ENCODE assay signal across 18 cellular contexts in genomic region chr22:48242461-48242864, GRCh38.
DNase-seq lines count a peak whose midpoint lies in the region; ATAC-seq and TF ChIP-seq lines count a peak whose summit lies in the region.
"Had no signal": no experiment of that assay in that cellular context is flagged by ENCODE, and none has a peak within 500 bp of the region (broad histone marks: within the 10 kb centered on the region; RNA-seq: fewer than 3 reads in every experiment).

No MANE protein-coding gene starts in this region.

- no peak overlapping the region for H3K9ac ChIP-seq in H9 (ENCODE audit: extremely low read depth, insufficient read length, low read length)
- no peak overlapping the region for H3K9ac ChIP-seq in colonic mucosa (ENCODE audit: low read depth in 2 of 2, low read length in 2 of 2)

- H2BK20ac ChIP-seq in H9 (ENCODE audit: low read depth, low read length, poor library complexity, severe bottlenecking), result no peak overlapping the region

- H3K4me3 ChIP-seq in colonic mucosa, result no peak overlapping the region
- H3K4me3 ChIP-seq: GM12878 had no signal

- H2BK120ac ChIP-seq in H9 (ENCODE audit: low read depth, low read length, poor library complexity, severe bottlenecking), result no peak overlapping the region

- no peaks in the 10 kb centered on the region for H3K23me2 ChIP-seq in H9 (ENCODE audit: insufficient read length, low read depth, low read length, poor library complexity, severe bottlenecking)

- DNase-seq in H9 (peak; percentile 10), colonic mucosa (peak; percentile 12), mesenteric fat pad (ENCODE audit: low spot score) (peak; percentile 72), type B pancreatic cell (ENCODE audit: extremely low spot score, unreplicated experiment) (peak; percentile 55), NCI-H2196 treated with DMSO at 0.1 percent for 48 hours (lab: John Stamatoyannopoulos, UW; ENCODE audit: unreplicated experiment) (no peak), NCI-H2107 treated with DMSO at 0.1 percent for 48 hours (lab: John Stamatoyannopoulos, UW; ENCODE audit: unreplicated experiment) (no peak)
- DNase-seq: C1 segment of cervical spinal cord, KG1, NCI-H1092 treated with DMSO at 0.1 percent for 48 hours, NCI-H146, NCI-H2029, NCI-H2171, NCI-H446, NCI-H526, OCI-M1 had no signal

- H3K4me1 Mint-ChIP-seq in H9, result peaks cover 22% of the 10 kb centered on the region in 2 experiments
- peaks cover 18% of the 10 kb centered on the region for H3K4me1 Mint-ChIP-seq in type B pancreatic cell (ENCODE audit: unreplicated experiment)

- H3K4me1 ChIP-seq in H9 (ENCODE audit: insufficient read depth, low read length), result no peaks in the 10 kb centered on the region; the same call in 1 of the 2 replicates
- no peaks in the 10 kb centered on the region for H3K4me1 ChIP-seq in colonic mucosa

- H3K27ac ChIP-seq in H9 (ENCODE audit: insufficient read length, low read depth, low read length) (no peak overlapping the region), colonic mucosa (no peak overlapping the region)

- WGBS in H9 (ENCODE audit: extremely low coverage, insufficient read length, low lambda C conversion rate), result no CpG with 5 or more reads among the region's 7 CpGs

- H3K9me3 Mint-ChIP-seq in H9, result no peaks in the 10 kb centered on the region; a peak in 3 of 5 replicates
- no peaks in the 10 kb centered on the region for H3K9me3 Mint-ChIP-seq in type B pancreatic cell
- H3K9me3 Mint-ChIP-seq: CD8-positive, alpha-beta T cell had no signal

- no peak overlapping the region for H3K27ac Mint-ChIP-seq in H9
- no peak overlapping the region for H3K27ac Mint-ChIP-seq in type B pancreatic cell
- H3K27ac Mint-ChIP-seq: CD8-positive, alpha-beta T cell had no signal

- H3K4me3 Mint-ChIP-seq in H9 (no peak overlapping the region), type B pancreatic cell (no peak overlapping the region)
- H3K4me3 Mint-ChIP-seq: CD8-positive, alpha-beta T cell had no signal

- H4K20me1 ChIP-seq in H9 (ENCODE audit: control insufficient read depth, insufficient read depth, insufficient read length), result no peaks in the 10 kb centered on the region

- H4K91ac ChIP-seq in H9 (ENCODE audit: insufficient read length, low read depth, low read length), result no peak overlapping the region

- H3K56ac ChIP-seq in H9 (ENCODE audit: insufficient read length, low read depth, low read length), result no peak overlapping the region

- H2BK12ac ChIP-seq in H9 (ENCODE audit: insufficient read length, low read depth, low read length), result no peak overlapping the region

- no peak overlapping the region for H3K18ac ChIP-seq in H9 (ENCODE audit: insufficient read length, low read depth, low read length)

- H3K36me3 ChIP-seq in colonic mucosa, result no peaks in the 10 kb centered on the region

- H3K27me3 ChIP-seq in H9 (ENCODE audit: insufficient read depth, low read length) (no peaks in the 10 kb centered on the region), colonic mucosa (no peaks in the 10 kb centered on the region)

- H2AFZ ChIP-seq in H9 (ENCODE audit: low read length), result no peak overlapping the region

- intact Hi-C loops in colonic mucosa (cut with DNase I), result no loop called here

- H3K79me1 ChIP-seq in H9 (ENCODE audit: insufficient read depth, low read depth, low read length, poor library complexity, severe bottlenecking), result no peaks in the 10 kb centered on the region

- H3K9me3 ChIP-seq in H9 (ENCODE audit: control insufficient read depth, low read depth, low read length) (no peaks in the 10 kb centered on the region), colonic mucosa (no peaks in the 10 kb centered on the region)

- no peak overlapping the region for H3K4ac ChIP-seq in H9 (ENCODE audit: low read depth, low read length)

- H2BK15ac ChIP-seq in H9 (ENCODE audit: low read depth, low read length), result no peak overlapping the region

- H3K14ac ChIP-seq in H9 (ENCODE audit: insufficient read depth, low read length), result no peak overlapping the region

- no peak overlapping the region for H3K23ac ChIP-seq in H9 (ENCODE audit: insufficient read length, low read depth, low read length)

- no peak overlapping the region for H2AK5ac ChIP-seq in H9 (ENCODE audit: insufficient read length, low read length)

- H3K36me3 Mint-ChIP-seq in H9 (ENCODE audit: insufficient read depth in 1 of 3, low read depth in 3 of 3) (no peaks in the 10 kb centered on the region; a peak in 1 of 7 replicates), type B pancreatic cell (no peaks in the 10 kb centered on the region)
- H3K36me3 Mint-ChIP-seq: CD8-positive, alpha-beta T cell had no signal

- H3K79me2 ChIP-seq in H9 (ENCODE audit: insufficient read depth, low read length), result no peaks in the 10 kb centered on the region

- H3T11ph ChIP-seq in H9 (ENCODE audit: low read length), result no peak overlapping the region

- ATAC-seq in HG02981 (IDR thresholded peaks at IDR 0.05; ENCODE audit: unreplicated experiment), result no peak
- ATAC-seq: CD8-positive, alpha-beta T cell; GM12878 had no signal

- H4K8ac ChIP-seq in H9 (replicated peaks; ENCODE audit: insufficient read length, low read depth, low read length), result no peak overlapping the region

- TF ChIP-seq CTCF in H9 (conservative IDR thresholded peaks at IDR 0.05), result no peak
- no peak for TF ChIP-seq CTCF in colonic mucosa (IDR thresholded peaks at IDR 0.05)
- no peak for TF ChIP-seq CTCF in type B pancreatic cell (conservative IDR thresholded peaks at IDR 0.05)

- no peak overlapping the region for H2BK5ac ChIP-seq in H9 (ENCODE audit: insufficient read length, low read length)

- H3K27me3 Mint-ChIP-seq in H9 (ENCODE audit: low read depth) (peaks cover 51% of the 10 kb centered on the region), type B pancreatic cell (peaks cover 44% of the 10 kb centered on the region)

- no peak overlapping the region for H3K4me2 ChIP-seq in H9 (ENCODE audit: insufficient read depth, insufficient read length, low read length)

- H4K5ac ChIP-seq in H9 (ENCODE audit: insufficient read length, low read depth, low read length), result no peak overlapping the region

Comparison
In these comparisons a context has a peak if more than half of its experiments do, and no peak if none do; other contexts are left out.
1. DNase-seq: peak in H9 (single experiment), colonic mucosa (single experiment), mesenteric fat pad (single experiment) and type B pancreatic cell (single experiment); none in NCI-H2196 treated with DMSO at 0.1 percent for 48 hours (single experiment) and NCI-H2107 treated with DMSO at 0.1 percent for 48 hours (single experiment).